In genomic region chr2:144516417-144516980, GRCh38 we compare ENCODE assay signal across 8 cellular contexts. TPM values are rescaled to one million over a fixed set of nuclear protein-coding genes. Genes with fewer than 3 reads are reported as not detected.
DNase-seq lines count a peak whose midpoint lies in the region; ATAC-seq, FAIRE-seq and TF ChIP-seq lines count a peak whose summit lies in the region.

No MANE protein-coding gene starts in this region.

- no peak for FAIRE-seq in pancreas (lab: Jason Lieb, UNC)

- intact Hi-C loops in pancreas (cut with DNase I), result no loop called here

- H3K27ac ChIP-seq in WERI-Rb-1 (no peak overlapping the region), pancreas (peak overlapping the region in 3 of 4 donors; percentile 44 to 79 (median 76))

- TF ChIP-seq CTCF in WERI-Rb-1 (IDR thresholded peaks at IDR 0.05; ENCODE audit: low read depth, low read length) (no peak), foreskin fibroblast (IDR thresholded peaks at IDR 0.05; ENCODE audit: low read depth, low read length) (no peak), pancreas (IDR thresholded peaks at IDR 0.05) (no peak)

- ATAC-seq in HG02981 (IDR thresholded peaks at IDR 0.05; ENCODE audit: unreplicated experiment) (peak; percentile 13), pancreas (peak in 1 of 4 donors; percentile 19)

- no peaks in the 10 kb centered on the region for H3K4me1 ChIP-seq in pancreas

- H3K4me3 ChIP-seq in WERI-Rb-1 (ENCODE audit: low read depth, low read length) (peak overlapping the region; percentile 93), foreskin fibroblast (ENCODE audit: low read depth in 1 of 2, low read length in 2 of 2) (peak overlapping the region; percentile 83 to 86), pancreas (peak overlapping the region; percentile 31 to 60 (median 40))

- peak; percentile 54 for DNase-seq in NOMO-1 treated with DMSO at 0.1 percent for 48 hours (lab: John Stamatoyannopoulos, UW; ENCODE audit: unreplicated experiment)
- DNase-seq in NOMO-1 treated with dmso at 0.1 percent for 144 hours (lab: John Stamatoyannopoulos, UW; ENCODE audit: unreplicated experiment), result no peak
- no peak for DNase-seq in WERI-Rb-1
- DNase-seq in foreskin fibroblast, result peak in 1 of 2 donors; percentile 53
- DNase-seq in pancreas, result peak in 2 of 6 donors; percentile 62 to 64
- no peak for DNase-seq in hepatic stellate cell (ENCODE audit: low spot score)
- DNase-seq in LoVo (ENCODE audit: low spot score), result no peak

- H3K27me3 ChIP-seq in WERI-Rb-1 (ENCODE audit: insufficient read depth, low read depth, severe bottlenecking), result no peaks in the 10 kb centered on the region
- peaks cover 0 to 21% (median 2%) of the 10 kb centered on the region in 4 donors for H3K27me3 ChIP-seq in pancreas

- 1 to 2% methylated on average over 47 to 57 of the region's 57 CpGs for WGBS in pancreas, 2 donors

- H3K9me3 ChIP-seq in WERI-Rb-1 (ENCODE audit: severe bottlenecking) (no peaks in the 10 kb centered on the region), pancreas (no peaks in the 10 kb centered on the region)

- H3K36me3 ChIP-seq in WERI-Rb-1 (no peaks in the 10 kb centered on the region), pancreas (no peaks in the 10 kb centered on the region)

RNA-seq across cellular contexts. Expression of gene ZEB2, which starts 3.4 kb away (rescaled TPM):
- 10 to 100 TPM in 3 of 6 donors, 1 to 10 TPM in 3; 4.3 to 38.6 (median 11.2) TPM for total RNA-seq in pancreas
- 1 to 10 TPM; 3.8 to 5.5 TPM for polyA plus RNA-seq in pancreas

Comparison
In these comparisons a context has a peak if more than half of its experiments do, and no peak if none do; other contexts are left out.
1. H3K4me3 ChIP-seq: peak in every context shown above with its lines; median percentile 93 in WERI-Rb-1; 84 in foreskin fibroblast; 40 in pancreas.